In the genomic region with DNA sequence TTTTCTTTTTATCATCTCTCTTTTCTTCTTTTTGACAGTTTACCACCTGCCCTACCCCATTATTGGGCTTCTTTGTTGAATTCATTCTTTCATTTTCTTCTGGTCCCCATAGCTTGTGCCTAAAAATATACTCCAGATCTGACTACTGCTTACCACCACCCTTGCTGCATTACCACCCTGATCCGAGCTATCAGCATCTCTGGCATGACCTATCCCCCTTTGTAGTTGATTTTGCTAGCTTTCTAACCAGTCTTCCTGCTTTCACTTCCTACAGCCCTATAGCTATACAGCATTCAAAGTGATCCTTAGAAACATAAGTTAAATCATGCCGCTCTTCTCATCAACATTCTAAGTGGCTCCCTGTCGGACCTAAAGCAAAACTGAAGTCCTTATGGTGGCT, we compare ENCODE assay signal across 23 cellular contexts.
A peak's percentile ranks its signal among the peaks of the same experiment; 100 is the strongest.
DNase-seq lines count a peak whose midpoint lies in the region; ATAC-seq and TF ChIP-seq lines count a peak whose summit lies in the region.
"Had no signal": no experiment of that assay in that cellular context is flagged by ENCODE, and none has a peak within 500 bp of the region (broad histone marks: within the 10 kb centered on the region; RNA-seq: fewer than 3 reads in every experiment).

No MANE protein-coding gene starts in this region.

- no peaks in the 10 kb centered on the region for H3K27me3 ChIP-seq in OCI-LY3 (ENCODE audit: low read depth, low read length)
- no peaks in the 10 kb centered on the region for H3K27me3 ChIP-seq in HAP-1 (ENCODE audit: low read depth)
- H3K27me3 ChIP-seq: BE2C, SJSA1 had no signal

- H3K4me1 ChIP-seq in OCI-LY3 (ENCODE audit: low read length) (peaks cover 25% of the 10 kb centered on the region), HAP-1 (no peaks in the 10 kb centered on the region)
- H3K4me1 ChIP-seq: BE2C, SJSA1 had no signal

- H3K27ac ChIP-seq in OCI-LY3 (ENCODE audit: low read length): no peak overlapping the region
- H3K27ac ChIP-seq: HL-60, SJSA1 had no signal

- H3K79me2 ChIP-seq in OCI-LY3 (ENCODE audit: low read length): no peaks in the 10 kb centered on the region

- no peak overlapping the region for H2AFZ ChIP-seq in OCI-LY3 (ENCODE audit: low read depth, low read length)

- H3K4me3 Mint-ChIP-seq in activated naive CD4-positive, alpha-beta T cell treated with anti-CD3 and anti-CD28 coated beads, Interleukin-2, amount 50 U/mL, for 24 hours: no peak overlapping the region
- H3K4me3 Mint-ChIP-seq in activated naive CD8-positive, alpha-beta T cell treated with anti-CD3 and anti-CD28 coated beads, Interleukin-2, amount 50 U/mL, for 24 hours: no peak overlapping the region

- H3K36me3 Mint-ChIP-seq in activated naive CD4-positive, alpha-beta T cell treated with anti-CD3 and anti-CD28 coated beads, Interleukin-2, amount 50 U/mL, for 24 hours: peaks cover 22% of the 10 kb centered on the region
- peaks cover 17% of the 10 kb centered on the region for H3K36me3 Mint-ChIP-seq in activated naive CD8-positive, alpha-beta T cell treated with anti-CD3 and anti-CD28 coated beads, Interleukin-2, amount 50 U/mL, for 24 hours (ENCODE audit: low read depth)

- H4K20me1 ChIP-seq in OCI-LY3 (ENCODE audit: insufficient read depth, low read length): no peaks in the 10 kb centered on the region

- H3K9me3 ChIP-seq in OCI-LY3 (ENCODE audit: insufficient read depth, low read length) (no peaks in the 10 kb centered on the region), HAP-1 (no peaks in the 10 kb centered on the region)
- H3K9me3 ChIP-seq: BE2C, SJSA1 had no signal

- in situ Hi-C loops in HAP-1 (cut with MboI; ENCODE audit: low sequenced_read_pairs): no loop called here

- no peak for DNase-seq in activated naive CD4-positive, alpha-beta T cell (lab: John Stamatoyannopoulos, UW)
- DNase-seq in activated naive CD8-positive, alpha-beta T cell treated with anti-CD3 and anti-CD28 coated beads, Interleukin-2, amount 50 U/mL, for 24 hours: no peak
- DNase-seq in NCI-H187 treated with DMSO at 0.1 percent for 48 hours (lab: John Stamatoyannopoulos, UW): no peak
- no peak for DNase-seq in HAP-1 (ENCODE audit: low spot score in 2 of 2)
- DNase-seq: BE2C; EL; GF-D8; MM.1S; NCI-H1105; NCI-H146; NCI-H2029 treated with DMSO at 0.1 percent for 48 hours; NCI-H226; NCI-H524; NCI-H774; NK-92 treated with Interleukin-12 subunit alpha and Interleukin-12 subunit beta, amount 100 ng/mL, for 24 hours; OCI-M1 had no signal

- ATAC-seq in GM18502 (IDR thresholded peaks at IDR 0.05; ENCODE audit: poor library complexity, unreplicated experiment): peak; percentile 60
- no peak for ATAC-seq in activated naive CD8-positive, alpha-beta T cell treated with anti-CD3 and anti-CD28 coated beads, Interleukin-2, amount 50 U/mL, for 24 hours
- ATAC-seq: HepG2, K562 had no signal

- H3K9ac ChIP-seq in OCI-LY3 (ENCODE audit: low read length): no peak overlapping the region

- peaks cover 6% of the 10 kb centered on the region for H3K36me3 ChIP-seq in OCI-LY3 (replicated peaks; ENCODE audit: low read depth, low read length)
- peaks cover 6% of the 10 kb centered on the region for H3K36me3 ChIP-seq in HAP-1 (replicated peaks)
- H3K36me3 ChIP-seq: BE2C had no signal

- H3K4me2 ChIP-seq in OCI-LY3 (ENCODE audit: low read length): peak overlapping the region; percentile 35

- no peaks in the 10 kb centered on the region for H3K4me1 Mint-ChIP-seq in activated naive CD4-positive, alpha-beta T cell treated with anti-CD3 and anti-CD28 coated beads, Interleukin-2, amount 50 U/mL, for 24 hours
- H3K4me1 Mint-ChIP-seq in activated naive CD8-positive, alpha-beta T cell treated with anti-CD3 and anti-CD28 coated beads, Interleukin-2, amount 50 U/mL, for 24 hours: no peaks in the 10 kb centered on the region

- H3K27ac Mint-ChIP-seq in activated naive CD4-positive, alpha-beta T cell treated with anti-CD3 and anti-CD28 coated beads, Interleukin-2, amount 50 U/mL, for 24 hours: peak overlapping the region; percentile 64
- no peak overlapping the region for H3K27ac Mint-ChIP-seq in activated naive CD8-positive, alpha-beta T cell treated with anti-CD3 and anti-CD28 coated beads, Interleukin-2, amount 50 U/mL, for 24 hours

- H3K9me3 Mint-ChIP-seq in activated naive CD4-positive, alpha-beta T cell treated with anti-CD3 and anti-CD28 coated beads, Interleukin-2, amount 50 U/mL, for 24 hours: no peaks in the 10 kb centered on the region
- no peaks in the 10 kb centered on the region for H3K9me3 Mint-ChIP-seq in activated naive CD8-positive, alpha-beta T cell treated with anti-CD3 and anti-CD28 coated beads, Interleukin-2, amount 50 U/mL, for 24 hours

- TF ChIP-seq CTCF in OCI-LY3 (IDR thresholded peaks at IDR 0.05; ENCODE audit: low read depth, low read length): no peak

- H3K4me3 ChIP-seq in OCI-LY3 (ENCODE audit: low read length) (no peak overlapping the region), HAP-1 (no peak overlapping the region)
- H3K4me3 ChIP-seq: K562, SJSA1 had no signal

- H3K27me3 Mint-ChIP-seq in activated naive CD4-positive, alpha-beta T cell treated with anti-CD3 and anti-CD28 coated beads, Interleukin-2, amount 50 U/mL, for 24 hours: no peaks in the 10 kb centered on the region
- no peaks in the 10 kb centered on the region for H3K27me3 Mint-ChIP-seq in activated naive CD8-positive, alpha-beta T cell treated with anti-CD3 and anti-CD28 coated beads, Interleukin-2, amount 50 U/mL, for 24 hours
